In the genomic region with DNA sequence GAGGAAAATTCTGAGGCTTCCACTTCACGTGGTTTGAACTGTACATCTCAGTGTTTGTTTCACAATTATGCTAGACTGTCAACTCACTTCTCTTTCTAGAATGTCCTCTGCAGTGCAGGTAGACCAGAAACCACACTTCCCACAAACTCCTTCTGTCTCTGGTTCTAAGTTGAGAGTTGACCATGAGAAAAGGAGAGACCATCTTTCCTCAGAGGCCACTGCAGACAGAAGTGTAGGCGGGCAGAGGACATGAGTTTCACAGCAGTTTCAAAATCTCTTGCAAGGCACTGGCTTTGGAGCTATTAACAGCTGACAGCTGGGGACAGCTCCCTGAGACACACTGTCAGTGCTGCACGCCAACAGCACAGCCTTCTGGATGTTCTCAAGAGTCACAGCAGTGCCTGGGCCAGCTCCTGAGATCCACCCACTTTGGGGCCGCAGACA, we compare ENCODE assay signal across 8 cellular contexts.
DNase-seq lines count a peak whose midpoint lies in the region; ATAC-seq, FAIRE-seq and TF ChIP-seq lines count a peak whose summit lies in the region.

No MANE protein-coding gene starts in this region.

- FAIRE-seq in HTR-8/SVneo (lab: Jason Lieb, UNC): no peak

- no peaks in the 10 kb centered on the region for H3K4me1 Mint-ChIP-seq in nephron progenitor cell

- no peak for TF ChIP-seq POLR2A in erythroblast (IDR thresholded peaks at IDR 0.05; ENCODE audit: low read length)

- peak; percentile 22 for DNase-seq in UCSD-AML1 (lab: John Stamatoyannopoulos, UW; ENCODE audit: unreplicated experiment)
- DNase-seq in nephron progenitor cell: peak; percentile 4
- no peak for DNase-seq in stimulated activated CD4-positive, alpha-beta T cell treated with anti-CD3 and anti-CD28 coated beads, Interleukin-4, amount 100 ng/mL, for 24 hours
- DNase-seq in HTR-8/SVneo (ENCODE audit: insufficient read length, low spot score): no peak
- DNase-seq in erythroblast (lab: John Stamatoyannopoulos, UW): no peak
- DNase-seq in HEK293T (ENCODE audit: extremely low spot score): no peak

- TF ChIP-seq CTCF in nephron progenitor cell (IDR thresholded peaks at IDR 0.05): no peak

- CTCF ChIA-PET in HEK293T (lab: Yijun Ruan, JAX): interaction anchor here (0.6 to 0.7 kb wide), 2 partner anchors 416 to 547 kb away, joined by 3 read pairs; no protein-coding TSS in a partner anchor

- H3K9me3 Mint-ChIP-seq in nephron progenitor cell: no peaks in the 10 kb centered on the region

- H3K27ac Mint-ChIP-seq in nephron progenitor cell: no peak overlapping the region

- H3K27me3 Mint-ChIP-seq in nephron progenitor cell (ENCODE audit: low read depth, poor library complexity): no peaks in the 10 kb centered on the region

- ATAC-seq in GM19025 (IDR thresholded peaks at IDR 0.05; ENCODE audit: low read depth, unreplicated experiment) (peak; percentile 92), HG02970 (IDR thresholded peaks at IDR 0.05; ENCODE audit: low FRiP score, unreplicated experiment) (peak; percentile 63)

- peaks cover 27% of the 10 kb centered on the region for H3K36me3 Mint-ChIP-seq in nephron progenitor cell (ENCODE audit: low read depth)

- no peak overlapping the region for H3K4me3 Mint-ChIP-seq in nephron progenitor cell

- POLR2A ChIA-PET in HEK293T (lab: Yijun Ruan, JAX): no interaction called here

TF ChIP-seq in HEK293T, 16 proteins besides CTCF, POLR2A, EP300 and RAD21:
- TF ChIP-seq CTBP1 (IDR thresholded peaks at IDR 0.05; ENCODE audit: borderline replicate concordance) (no peak), SP1 (IDR thresholded peaks at IDR 0.05) (no peak), FOXK2 (IDR thresholded peaks at IDR 0.05) (no peak), LEF1 (IDR thresholded peaks at IDR 0.05; ENCODE audit: borderline replicate concordance) (no peak), HDGF (IDR thresholded peaks at IDR 0.05; ENCODE audit: borderline replicate concordance) (no peak), L3MBTL2 (conservative IDR thresholded peaks at IDR 0.05) (no peak), FOXA1 (IDR thresholded peaks at IDR 0.05) (no peak), NFRKB (IDR thresholded peaks at IDR 0.05) (no peak), FOXM1 (IDR thresholded peaks at IDR 0.05; ENCODE audit: borderline replicate concordance) (no peak), ARNT (IDR thresholded peaks at IDR 0.05) (no peak), BHLHE40 (IDR thresholded peaks at IDR 0.05; ENCODE audit: borderline replicate concordance) (no peak), ELF4 (IDR thresholded peaks at IDR 0.05) (no peak), TARDBP (IDR thresholded peaks at IDR 0.05) (no peak)
- TF ChIP-seq, protein P1, sequence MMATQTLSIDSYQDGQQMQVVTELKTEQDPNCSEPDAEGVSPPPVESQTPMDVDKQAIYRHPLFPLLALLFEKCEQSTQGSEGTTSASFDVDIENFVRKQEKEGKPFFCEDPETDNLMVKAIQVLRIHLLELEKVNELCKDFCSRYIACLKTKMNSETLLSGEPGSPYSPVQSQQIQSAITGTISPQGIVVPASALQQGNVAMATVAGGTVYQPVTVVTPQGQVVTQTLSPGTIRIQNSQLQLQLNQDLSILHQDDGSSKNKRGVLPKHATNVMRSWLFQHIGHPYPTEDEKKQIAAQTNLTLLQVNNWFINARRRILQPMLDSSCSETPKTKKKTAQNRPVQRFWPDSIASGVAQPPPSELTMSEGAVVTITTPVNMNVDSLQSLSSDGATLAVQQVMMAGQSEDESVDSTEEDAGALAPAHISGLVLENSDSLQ (IDR thresholded peaks at IDR 0.05): no peak

Comparison
In these comparisons a context has a peak if more than half of its experiments do, and no peak if none do; other contexts are left out.
1. DNase-seq: peak in UCSD-AML1 (single experiment) and nephron progenitor cell (single experiment); none in stimulated activated CD4-positive, alpha-beta T cell treated with anti-CD3 and anti-CD28 coated beads, Interleukin-4, amount 100 ng/mL, for 24 hours (single experiment), HTR-8/SVneo (single experiment), erythroblast (0 of 2) and HEK293T (single experiment).